Comparison of ENCODE assay signal across 8 cellular contexts in genomic region chr1:156282479-156283222, GRCh38. TPM values are rescaled to one million over a fixed set of nuclear protein-coding genes. Genes with fewer than 3 reads are reported as not detected.
DNase-seq lines count a peak whose midpoint lies in the region; ATAC-seq, FAIRE-seq and TF ChIP-seq lines count a peak whose summit lies in the region.

SMG5 (minus strand) TSS chr1:156282825; CDS start chr1:156282680, 145 bp downstream.

- H4K20me1 ChIP-seq in OCI-LY7 (ENCODE audit: insufficient read depth, low read length) = peaks cover 19% of the 10 kb centered on the region; the same call in 1 of the 2 replicates
- H4K20me1 ChIP-seq in endothelial cell of umbilical vein (replicated peaks; ENCODE audit: control insufficient read depth, extremely low read depth, insufficient read depth, low read length) = peaks cover 2% of the 10 kb centered on the region

- BruUV-seq in OCI-LY7 (replicated peaks; lab: Mats Ljungman, UMichigan) (no TSS peak), endothelial cell of umbilical vein (replicated peaks; lab: Mats Ljungman, UMichigan) (no TSS peak)

- no peak for TF ChIP-seq CTCF in D721Med (IDR thresholded peaks at IDR 0.05; ENCODE audit: insufficient read depth, missing control alignments)
- no peak for TF ChIP-seq CTCF in OCI-LY7 (conservative IDR thresholded peaks at IDR 0.05; ENCODE audit: low read length)
- TF ChIP-seq CTCF in endothelial cell of umbilical vein (IDR thresholded peaks at IDR 0.05; ENCODE audit: extremely low read depth in 1 of 2, insufficient read depth in 1 of 2, low read depth in 1 of 2, low read length in 2 of 2) = no peak

- intact Hi-C loops in OCI-LY7 (cut with micrococcal nuclease; ENCODE audit: unreplicated experiment) = loop anchor here (1.0 kb wide), 1 partner anchor 55 kb away; no protein-coding TSS in a partner anchor
- intact Hi-C loops in endothelial cell of umbilical vein (cut with micrococcal nuclease) = loop anchor here (1.0 kb wide), 1 partner anchor 9 kb away; no protein-coding TSS in a partner anchor

- no peaks in the 10 kb centered on the region for H3K9me3 ChIP-seq in OCI-LY7 (ENCODE audit: low read length)
- no peaks in the 10 kb centered on the region for H3K9me3 ChIP-seq in endothelial cell of umbilical vein (replicated peaks; ENCODE audit: control insufficient read depth, insufficient read depth, low read length)

- dilution Hi-C loops in endothelial cell of umbilical vein (cut with MboI; ENCODE audit: extremely low pct_ligation_motif_present, low sequenced_read_pairs) = no loop called here

- peaks cover 26% of the 10 kb centered on the region for H3K4me1 ChIP-seq in OCI-LY7 (ENCODE audit: insufficient read depth, low read length, poor library complexity, severe bottlenecking)
- H3K4me1 ChIP-seq in endothelial cell of umbilical vein (ENCODE audit: control insufficient read depth, extremely low read depth, insufficient read depth, low read length) = peaks cover 14% of the 10 kb centered on the region

- H3K79me2 ChIP-seq in OCI-LY7 (ENCODE audit: insufficient read depth, low read depth, low read length) (peaks cover 43% of the 10 kb centered on the region), endothelial cell of umbilical vein (ENCODE audit: control insufficient read depth, insufficient read depth, low read length) (peaks cover 46% of the 10 kb centered on the region)

- POLR2A ChIA-PET in OCI-LY7 (lab: Charles Lee) = interaction anchor here (0.6 to 2.8 kb wide), 10 partner anchors 9 to 601 kb away, joined by 3 to 11 read pairs (median 5); partner anchors contain the start of gene PMF1
- POLR2A ChIA-PET in endothelial cell of umbilical vein (lab: Charles Lee) = interaction anchor here (0.6 to 1.5 kb wide), 6 partner anchors 8 to 52 kb away, joined by 3 to 5 read pairs (median 3); partner anchors contain the start of gene GLMP

- FAIRE-seq in D721Med (lab: Jason Lieb, UNC) (peak; percentile 69), endothelial cell of umbilical vein (lab: Jason Lieb, UNC) (peak; percentile 99)

- TF ChIP-seq POLR2A in endothelial cell of umbilical vein (IDR thresholded peaks at IDR 0.05; ENCODE audit: low read depth, low read length) = peak; percentile 93

- ATAC-seq in GM21526 (IDR thresholded peaks at IDR 0.05; ENCODE audit: low FRiP score, unreplicated experiment) = peak; percentile 72

- H3K4me2 ChIP-seq in OCI-LY7 (ENCODE audit: low read length) (peak within 1 kb of the TSS; percentile 96), endothelial cell of umbilical vein (ENCODE audit: insufficient read depth, low read length) (peak within 1 kb of the TSS; percentile 94)

- peak within 1 kb of the TSS; percentile 82 for H3K4me3 ChIP-seq in OCI-LY7 (ENCODE audit: low read depth, low read length, poor library complexity, severe bottlenecking)
- peak within 1 kb of the TSS; percentile 81 to 95 (median 90) for H3K4me3 ChIP-seq in endothelial cell of umbilical vein (replicated peaks in 1 of 3; ENCODE audit: insufficient read depth in 1 of 3, low read depth in 1 of 3, low read length in 3 of 3)

- DNase-seq in D721Med (ENCODE audit: insufficient read length, low spot score) (peak; percentile 76), HuH-7.5 (ENCODE audit: low spot score) (peak; percentile 91), OCI-LY7 (ENCODE audit: low spot score) (peak; percentile 99), activated T-cell treated with anti-CD3 and anti-CD28 coated beads for 1 hour (ENCODE audit: low read depth) (peak; percentile 87), endothelial cell of umbilical vein (ENCODE audit: low read depth, low spot score) (peak; percentile 98), middle frontal gyrus (ENCODE audit: extremely low spot score, low spot score) (peak; percentile 96)
- DNase-seq in stimulated activated CD8-positive, alpha-beta memory T cell treated with anti-CD3 and anti-CD28 coated beads, Interleukin-2, amount 100 ng/mL, for 48 hours (ENCODE audit: low read depth in 2 of 2) = peak; percentile 89 to 93

- CTCF ChIA-PET in OCI-LY7 (lab: Charles Lee; ENCODE audit: unreplicated experiment) = interaction anchor here (0.5 to 1.5 kb wide), 5 partner anchors 11 to 155 kb away, joined by 3 to 4 read pairs (median 3); no protein-coding TSS in a partner anchor
- CTCF ChIA-PET in endothelial cell of umbilical vein (lab: Charles Lee) = interaction anchor here (0.8 to 3.2 kb wide), 13 partner anchors 10 to 186 kb away, joined by 3 to 10 read pairs (median 3); partner anchors contain the start of genes GLMP and PMF1

- H3K9ac ChIP-seq in endothelial cell of umbilical vein (replicated peaks; ENCODE audit: extremely low read depth, insufficient read depth, low read length) = peak within 1 kb of the TSS; percentile 93

- H3K9me2 ChIP-seq in OCI-LY7 (ENCODE audit: insufficient read depth, low read length) = no peaks in the 10 kb centered on the region

- H3K27ac ChIP-seq in OCI-LY7 (ENCODE audit: low read depth, low read length, poor library complexity, severe bottlenecking) = peak within 1 kb of the TSS; percentile 66
- peak within 1 kb of the TSS; percentile 69 for H3K27ac ChIP-seq in endothelial cell of umbilical vein (ENCODE audit: insufficient read depth, low read depth, low read length)

- H2AFZ ChIP-seq in OCI-LY7 (ENCODE audit: low read length) = peak within 1 kb of the TSS; percentile 90
- H2AFZ ChIP-seq in endothelial cell of umbilical vein (ENCODE audit: low read depth, low read length) = peak within 1 kb of the TSS; percentile 85

- no peaks in the 10 kb centered on the region for H3K27me3 ChIP-seq in endothelial cell of umbilical vein (ENCODE audit: control insufficient read depth in 2 of 2, insufficient read depth in 2 of 2, low read length in 2 of 2)

- H3K9me1 ChIP-seq in endothelial cell of umbilical vein (replicated peaks; ENCODE audit: control insufficient read depth, extremely low read depth, insufficient read depth, low read length) = no peaks in the 10 kb centered on the region

- peaks cover 31% of the 10 kb centered on the region for H3K36me3 ChIP-seq in OCI-LY7 (ENCODE audit: insufficient read depth, low read length)
- H3K36me3 ChIP-seq in endothelial cell of umbilical vein (ENCODE audit: control insufficient read depth in 2 of 2, extremely low read depth in 1 of 2, insufficient read depth in 2 of 2, low read length in 2 of 2) = peaks cover 8 to 10% of the 10 kb centered on the region in 2 experiments

TF ChIP-seq in endothelial cell of umbilical vein, 7 proteins besides CTCF, POLR2A, EP300 and RAD21:
- TF ChIP-seq EZH2 (IDR thresholded peaks at IDR 0.05; ENCODE audit: borderline replicate concordance, low read depth, low read length, severe bottlenecking) (no peak), POLR2AphosphoS5 (IDR thresholded peaks at IDR 0.05; ENCODE audit: insufficient read depth, low read depth, low read length) (peak; percentile 92)

RNA-seq across cellular contexts. Expression of gene SMG5, which starts in this region (rescaled TPM):
- 87.0 and 87.9 TPM in 2 replicates for total RNA-seq in OCI-LY7 (2014; rRNA removed; shearing (Covaris generic))
- total RNA-seq in OCI-LY7 (2022) (88.9 and 99.0 TPM in 2 replicates), endothelial cell of umbilical vein (79.0 and 82.6 TPM in 2 replicates)
- polyA plus RNA-seq in endothelial cell of umbilical vein = 32.6 and 37.4 TPM in 2 replicates
- polyA plus RNA-seq in endothelial cell of umbilical vein (2011; cell fraction: cytosol; rRNA removed) = 33.0 and 33.5 TPM in 2 replicates
- polyA plus RNA-seq in endothelial cell of umbilical vein (2011; cell fraction: nucleus; rRNA removed) = 122 and 137 TPM in 2 replicates
- 44.6 and 45.9 TPM in 2 replicates for polyA plus RNA-seq in endothelial cell of umbilical vein (2012)
- 48.6 and 49.1 TPM in 2 replicates for polyA minus RNA-seq in endothelial cell of umbilical vein
- 22.1 TPM for polyA minus RNA-seq in endothelial cell of umbilical vein (2011; cell fraction: cytosol; rRNA and poly(A)+ RNA removed)
- polyA minus RNA-seq in endothelial cell of umbilical vein (2011; cell fraction: nucleus; rRNA and poly(A)+ RNA removed) = 39.4 and 45.9 TPM in 2 replicates

Comparison
In these comparisons a context has a peak if more than half of its experiments do, and no peak if none do; other contexts are left out.
1. Peak in every context shown above with its lines: DNase-seq, ATAC-seq, H3K4me3 ChIP-seq and H3K27ac ChIP-seq.